18 cellular contexts compared by ENCODE assay signal in genomic region chr1:11634759-11635158, GRCh38.
DNase-seq lines count a peak whose midpoint lies in the region; ATAC-seq lines count a peak whose summit lies in the region.
"Had no signal": no experiment of that assay in that cellular context is flagged by ENCODE, and none has a peak within 500 bp of the region (broad histone marks: within the 10 kb centered on the region; RNA-seq: fewer than 3 reads in every experiment).

No MANE protein-coding gene starts in this region.

- no peak for ATAC-seq in HG02588 (IDR thresholded peaks at IDR 0.05; ENCODE audit: unreplicated experiment)
- ATAC-seq: A549 had no signal

- peak; percentile 30 for DNase-seq in NCI-H1436 (lab: John Stamatoyannopoulos, UW)
- DNase-seq in NCI-H2171 treated with DMSO at 0.1 percent for 48 hours (lab: John Stamatoyannopoulos, UW) = peak; percentile 91
- peak; percentile 79 for DNase-seq in left kidney (ENCODE audit: low read depth, low spot score)
- DNase-seq in NCI-H510A treated with DMSO at 0.1 percent for 48 hours (lab: John Stamatoyannopoulos, UW) = no peak
- no peak for DNase-seq in hippocampal formation (lab: John Stamatoyannopoulos, UW)
- DNase-seq: CD4-positive, alpha-beta memory T cell; GF-D8; KG1; NCI-H1105 treated with DMSO at 0.1 percent for 48 hours; NCI-H748 treated with DMSO at 0.1 percent for 48 hours; Peyer's patch; Right ventricle myocardium superior; SK-N-SH; T-helper 1 cell had no signal

- peaks cover 25% of the 10 kb centered on the region for H4K20me1 ChIP-seq in BLaER1

- no peak overlapping the region for H3K4me3 ChIP-seq in BLaER1
- H3K4me3 ChIP-seq: A549, GM23338, Peyer's patch had no signal

- H3K9me3 ChIP-seq in BLaER1 = no peaks in the 10 kb centered on the region
- H3K9me3 ChIP-seq: A549, Peyer's patch, SK-N-SH had no signal

- no peaks in the 10 kb centered on the region for H3K27me3 ChIP-seq in BLaER1
- H3K27me3 ChIP-seq: Peyer's patch had no signal

- H3K4me1 ChIP-seq in BLaER1 = peaks cover 42% of the 10 kb centered on the region
- H3K4me1 ChIP-seq: A549, Peyer's patch had no signal

- H3K27ac ChIP-seq in BLaER1 = no peak overlapping the region
- H3K27ac ChIP-seq: A549, Peyer's patch had no signal

- peak overlapping the region; percentile 78 for H3K4me2 ChIP-seq in BLaER1
- H3K4me2 ChIP-seq: A549, GM23338, SK-N-SH had no signal

- H3K36me3 ChIP-seq in BLaER1 = no peaks in the 10 kb centered on the region
- H3K36me3 ChIP-seq: Peyer's patch had no signal

- no peak overlapping the region for H3K9ac ChIP-seq in BLaER1
- H3K9ac ChIP-seq: SK-N-SH had no signal

Comparison
In these comparisons a context has a peak if more than half of its experiments do, and no peak if none do; other contexts are left out.
1. DNase-seq: peak in NCI-H1436 (single experiment), NCI-H2171 treated with DMSO at 0.1 percent for 48 hours (single experiment) and left kidney (single experiment); none in NCI-H510A treated with DMSO at 0.1 percent for 48 hours (single experiment) and hippocampal formation (0 of 2).